Comparison of ENCODE assay signal across 10 cellular contexts in genomic region chr1:209751627-209752231, GRCh38. TPM values are rescaled to one million over a fixed set of nuclear protein-coding genes. Genes with fewer than 3 reads are reported as not detected.
DNase-seq lines count a peak whose midpoint lies in the region; ATAC-seq and TF ChIP-seq lines count a peak whose summit lies in the region.
"Had no signal": no experiment of that assay in that cellular context is flagged by ENCODE, and none has a peak within 500 bp of the region (broad histone marks: within the 10 kb centered on the region; RNA-seq: fewer than 3 reads in every experiment).

No MANE protein-coding gene starts in this region.

- H3K9ac ChIP-seq in Loucy (ENCODE audit: low read depth, low read length, poor library complexity, severe bottlenecking): no peak overlapping the region

- no peaks in the 10 kb centered on the region for H3K36me3 ChIP-seq in Loucy (ENCODE audit: insufficient read depth, low read length)
- H3K36me3 ChIP-seq in body of pancreas (replicated peaks in 1 of 2; ENCODE audit: insufficient read depth in 1 of 2, low read depth in 2 of 2): no peaks in the 10 kb centered on the region
- no peaks in the 10 kb centered on the region for H3K36me3 ChIP-seq in breast epithelium

- H3K27ac Mint-ChIP-seq in naive thymus-derived CD8-positive, alpha-beta T cell: peak overlapping the region; percentile 73 to 97 (median 89)
- H3K27ac Mint-ChIP-seq: mesothelial cell of epicardium had no signal

- no peaks in the 10 kb centered on the region for H3K9me3 ChIP-seq in Loucy (ENCODE audit: insufficient read depth, low read depth, low read length)
- H3K9me3 ChIP-seq in body of pancreas: no peaks in the 10 kb centered on the region
- H3K9me3 ChIP-seq in breast epithelium: no peaks in the 10 kb centered on the region

- H3K36me3 Mint-ChIP-seq in naive thymus-derived CD8-positive, alpha-beta T cell: peaks cover 0 to 4% (median 0%) of the 10 kb centered on the region in 3 donors
- H3K36me3 Mint-ChIP-seq: mesothelial cell of epicardium had no signal

- no peaks in the 10 kb centered on the region for H3K9me3 Mint-ChIP-seq in naive thymus-derived CD8-positive, alpha-beta T cell
- H3K9me3 Mint-ChIP-seq: mesothelial cell of epicardium had no signal

- intact Hi-C loops in body of pancreas (cut with DNase I): no loop called here
- intact Hi-C loops in posterior cingulate gyrus (cut with DNase I): no loop called here
- intact Hi-C loops in breast epithelium (cut with DNase I; ENCODE audit: low total_unique reads): no loop called here

- H3K4me2 ChIP-seq in Loucy (ENCODE audit: low read depth, low read length, poor library complexity, severe bottlenecking): peak overlapping the region; percentile 7

- H3K4me1 Mint-ChIP-seq in naive thymus-derived CD8-positive, alpha-beta T cell: peaks cover 39 to 82% (median 74%) of the 10 kb centered on the region in 4 donors

- H3F3A ChIP-seq in Loucy (ENCODE audit: low read depth): peaks cover 11% of the 10 kb centered on the region

- TF ChIP-seq POLR2A in body of pancreas (IDR thresholded peaks at IDR 0.05): no peak
- TF ChIP-seq POLR2A in breast epithelium (IDR thresholded peaks at IDR 0.05): no peak

- H3K4me1 ChIP-seq in Loucy (ENCODE audit: insufficient read depth, low read length, poor library complexity, severe bottlenecking): peaks cover 25% of the 10 kb centered on the region
- peaks cover 11% of the 10 kb centered on the region for H3K4me1 ChIP-seq in body of pancreas
- no peaks in the 10 kb centered on the region for H3K4me1 ChIP-seq in breast epithelium

- H3K4me3 Mint-ChIP-seq in naive thymus-derived CD8-positive, alpha-beta T cell: peak overlapping the region; percentile 17 to 84 (median 62)
- H3K4me3 Mint-ChIP-seq: mesothelial cell of epicardium had no signal

- peak overlapping the region; percentile 42 for H2AFZ ChIP-seq in Loucy (ENCODE audit: low read length)

- no peaks in the 10 kb centered on the region for H4K20me1 ChIP-seq in Loucy (ENCODE audit: insufficient read depth, low read length, poor library complexity, severe bottlenecking)

- H3K27ac ChIP-seq in body of pancreas (no peak overlapping the region), breast epithelium (no peak overlapping the region)

- H3K27me3 ChIP-seq in Loucy (ENCODE audit: insufficient read depth, low read length, poor library complexity, severe bottlenecking) (no peaks in the 10 kb centered on the region), body of pancreas (no peaks in the 10 kb centered on the region), breast epithelium (no peaks in the 10 kb centered on the region)

- WGBS in body of pancreas, 2 donors: 54 to 75% methylated on average over 5 of the region's 5 CpGs

- H3K27me3 Mint-ChIP-seq in naive thymus-derived CD8-positive, alpha-beta T cell: no peaks in the 10 kb centered on the region

- TF ChIP-seq CTCF in Loucy (conservative IDR thresholded peaks at IDR 0.05; ENCODE audit: low read length): no peak
- no peak for TF ChIP-seq CTCF in body of pancreas (IDR thresholded peaks at IDR 0.05)
- no peak for TF ChIP-seq CTCF in breast epithelium (IDR thresholded peaks at IDR 0.05)

- H3K4me3 ChIP-seq in Loucy (ENCODE audit: low read length, poor library complexity, severe bottlenecking) (no peak overlapping the region), body of pancreas (no peak overlapping the region), breast epithelium (no peak overlapping the region)

- POLR2A ChIA-PET in naive thymus-derived CD8-positive, alpha-beta T cell (lab: Charles Lee): interaction anchor here (34.0 kb wide), 1 partner anchor 24 kb away, joined by 1192 read pairs; the partner anchor contains the start of gene C1orf74

- DNase-seq in naive thymus-derived CD8-positive, alpha-beta T cell: peak in 2 of 10 donors; percentile 25 to 27
- DNase-seq in body of pancreas: no peak
- DNase-seq in SIG-M5 treated with dmso at 0.1 percent for 504 hours (lab: John Stamatoyannopoulos, UW; ENCODE audit: unreplicated experiment): no peak
- DNase-seq in posterior cingulate gyrus: no peak
- DNase-seq in breast epithelium (ENCODE audit: low spot score in 2 of 2): no peak

- no peaks in the 10 kb centered on the region for H3K9me2 ChIP-seq in Loucy (replicated peaks; ENCODE audit: low read depth, low read length)

- peaks cover 3% of the 10 kb centered on the region for H3K79me2 ChIP-seq in Loucy (ENCODE audit: insufficient read depth, low read length)

- ATAC-seq in GM18867 (IDR thresholded peaks at IDR 0.05; ENCODE audit: unreplicated experiment): peak; percentile 49
- ATAC-seq in HG02571 (IDR thresholded peaks at IDR 0.05; ENCODE audit: unreplicated experiment): peak; percentile 40
- no peak for ATAC-seq in naive thymus-derived CD8-positive, alpha-beta T cell
- no peak for ATAC-seq in body of pancreas

RNA-seq across cellular contexts. Expression of gene TRAF3IP3, which starts 4.1 kb away (rescaled TPM):
- 100 to 1,000 TPM; 701 to 717 TPM for total RNA-seq in naive thymus-derived CD8-positive, alpha-beta T cell
- polyA plus RNA-seq in naive thymus-derived CD8-positive, alpha-beta T cell: 100 to 1,000 TPM; 333 to 540 (median 423) TPM
- total RNA-seq in body of pancreas (1 to 10 TPM; 3.6 to 4.7 TPM), breast epithelium (1 to 10 TPM; 3.6 to 4.6 (median 4.4) TPM)
- total RNA-seq: H1 had no signal
- polyA plus RNA-seq: H1 had no signal

RNA-seq across cellular contexts. Expression of gene C1orf74, which starts 32.6 kb away (rescaled TPM):
- total RNA-seq in naive thymus-derived CD8-positive, alpha-beta T cell: 1 to 10 TPM; 1.7 to 1.8 TPM
- polyA plus RNA-seq in naive thymus-derived CD8-positive, alpha-beta T cell: under 1 TPM; 0.30 to 0.88 (median 0.55) TPM
- total RNA-seq in body of pancreas (1 to 10 TPM in 1 of 2 donors, under 1 TPM in 1; 0.33 to 1.0 TPM), breast epithelium (1 to 10 TPM in 2 of 3 donors, under 1 TPM in 1; 0.64 to 3.1 (median 2.0) TPM)

RNA-seq across cellular contexts. Expression of gene HSD11B1, which starts 47.1 kb away (rescaled TPM):
- not detected for total RNA-seq in naive thymus-derived CD8-positive, alpha-beta T cell
- polyA plus RNA-seq in naive thymus-derived CD8-positive, alpha-beta T cell: under 1 TPM in 1 of 3 donors, not detected in 2; 0.30 TPM
- 1 to 10 TPM in 1 of 2 donors, under 1 TPM in 1; 0.66 to 3.6 TPM for total RNA-seq in body of pancreas
- 10 to 100 TPM in 1 of 3 donors, 1 to 10 TPM in 1, under 1 TPM in 1; 0.88 to 90.1 (median 7.5) TPM for total RNA-seq in breast epithelium
- total RNA-seq: H1, mesothelial cell of epicardium had no signal
- polyA plus RNA-seq: H1 had no signal

RNA-seq across cellular contexts. Expression of gene IRF6, which starts 54.2 kb away (rescaled TPM):
- total RNA-seq in naive thymus-derived CD8-positive, alpha-beta T cell: 1 to 10 TPM; 2.4 to 2.6 TPM
- 1 to 10 TPM in 1 of 3 donors, under 1 TPM in 2; 0.49 to 2.1 (median 0.86) TPM for polyA plus RNA-seq in naive thymus-derived CD8-positive, alpha-beta T cell
- 10 to 100 TPM; 13.2 to 20.0 TPM for total RNA-seq in body of pancreas
- 10 to 100 TPM in 2 of 3 donors, 1 to 10 TPM in 1; 1.9 to 81.8 (median 42.9) TPM for total RNA-seq in breast epithelium

Comparison
In these comparisons a context has a peak if more than half of its experiments do, and no peak if none do; other contexts are left out.
1. ATAC-seq: peak in GM18867 (single experiment) and HG02571 (single experiment); none in naive thymus-derived CD8-positive, alpha-beta T cell (0 of 2) and body of pancreas (single experiment).
2. RNA of gene TRAF3IP3, which starts 4.1 kb away (total RNA-seq): 701 to 717 TPM in naive thymus-derived CD8-positive, alpha-beta T cell; 3.6 to 4.7 TPM in body of pancreas and 3.6 to 4.6 TPM in breast epithelium; every median in the first group is over 100 times any median in the second.